Comparison of ENCODE assay signal across 13 cellular contexts in the genomic region with DNA sequence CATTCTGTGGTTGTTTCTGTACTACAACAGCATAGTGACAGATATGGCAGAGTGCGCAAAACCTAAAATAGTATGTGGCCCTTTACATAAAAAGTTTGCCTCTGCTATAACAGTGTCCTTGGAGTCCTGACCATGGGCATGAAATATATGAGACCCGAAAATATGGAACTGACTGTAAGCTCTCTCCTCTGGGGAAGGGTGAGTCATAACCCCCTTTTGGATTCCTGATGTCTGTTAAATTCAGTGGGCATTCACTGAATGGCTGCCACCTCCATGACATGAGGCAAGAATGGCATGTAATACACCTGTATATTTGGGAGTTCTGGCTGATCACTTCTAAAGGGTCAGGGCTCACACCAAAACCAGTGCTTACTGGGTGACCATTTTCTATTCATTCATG. TPM values are rescaled to one million over a fixed set of nuclear protein-coding genes. Genes with fewer than 3 reads are reported as not detected.
DNase-seq lines count a peak whose midpoint lies in the region; ATAC-seq, FAIRE-seq and TF ChIP-seq lines count a peak whose summit lies in the region.
"Had no signal": no experiment of that assay in that cellular context is flagged by ENCODE, and none has a peak within 500 bp of the region (broad histone marks: within the 10 kb centered on the region; RNA-seq: fewer than 3 reads in every experiment).

No MANE protein-coding gene starts in this region.

- no peaks in the 10 kb centered on the region; the same call in 1 of the 2 replicates for H3F3A ChIP-seq in GM23338 (replicated peaks; ENCODE audit: low read depth)

- H3K9me3 Mint-ChIP-seq in GM23338: no peaks in the 10 kb centered on the region
- H3K9me3 Mint-ChIP-seq in mesothelial cell of epicardium: no peaks in the 10 kb centered on the region

- peaks cover 82% of the 10 kb centered on the region for H3K79me2 ChIP-seq in GM23338 (replicated peaks; ENCODE audit: insufficient read depth)

- H2BK15ac ChIP-seq in neuronal stem cell (ENCODE audit: low read length): no peak overlapping the region

- H3K36me3 Mint-ChIP-seq in GM23338 (ENCODE audit: low read depth) (no peaks in the 10 kb centered on the region), mesothelial cell of epicardium (no peaks in the 10 kb centered on the region)

- H3K27ac Mint-ChIP-seq in GM23338 (0 out of 2 replicates have a peak overlapping the region, but pooled peaks have one; percentile 36), mesothelial cell of epicardium (no peak overlapping the region)

- no peak for ATAC-seq in A549
- no peak for ATAC-seq in GM23338

- 41% methylated on average over 2 of the region's 2 CpGs for WGBS in A549 (ENCODE audit: missing lambda C conversion rate)
- no CpG with 5 or more reads among the region's 2 CpGs for WGBS in neuronal stem cell (ENCODE audit: extremely low coverage in 2 of 2, insufficient read length in 2 of 2, insufficient replicate concordance in 1 of 2), 2 donors

- no peaks in the 10 kb centered on the region for H3K9me3 ChIP-seq in A549
- no peaks in the 10 kb centered on the region for H3K9me3 ChIP-seq in adipocyte (ENCODE audit: control insufficient read depth, low read length)
- H3K9me3 ChIP-seq in neutrophil: no peaks in the 10 kb centered on the region
- no peaks in the 10 kb centered on the region for H3K9me3 ChIP-seq in neuronal stem cell (replicated peaks in 1 of 2; ENCODE audit: control insufficient read depth in 2 of 2, insufficient read depth in 1 of 2, low read depth in 1 of 2, low read length in 2 of 2)

- H4K20me1 ChIP-seq in GM23338 (replicated peaks; ENCODE audit: insufficient read depth): peaks cover 10% of the 10 kb centered on the region; the same call in 1 of the 2 replicates

- H3K4me3 Mint-ChIP-seq in GM23338: no peak overlapping the region
- no peak overlapping the region for H3K4me3 Mint-ChIP-seq in mesothelial cell of epicardium

- no peaks in the 10 kb centered on the region for H3K27me3 Mint-ChIP-seq in GM23338 (ENCODE audit: insufficient read depth, low read depth, poor library complexity)
- H3K27me3 Mint-ChIP-seq in mesothelial cell of epicardium (ENCODE audit: low read depth): no peaks in the 10 kb centered on the region

- H3K23ac ChIP-seq in neuronal stem cell (ENCODE audit: low read depth, low read length, poor library complexity): no peak overlapping the region

- CTCF ChIA-PET in A549 (lab: Yijun Ruan, JAX): interaction anchor here (0.6 to 5.8 kb wide), 5 partner anchors 12 to 112 kb away, joined by 3 to 32 read pairs (median 7); no protein-coding TSS in a partner anchor

- no peak overlapping the region for H3K14ac ChIP-seq in neuronal stem cell (ENCODE audit: low read length)

- TF ChIP-seq CTCF in A549 (IDR thresholded peaks at IDR 0.05): no peak
- no peak for TF ChIP-seq CTCF in GM23338 (conservative IDR thresholded peaks at IDR 0.05; ENCODE audit: low read depth in 2 of 2)
- TF ChIP-seq CTCF in neutrophil (IDR thresholded peaks at IDR 0.05): no peak
- TF ChIP-seq CTCF in mesothelial cell of epicardium (IDR thresholded peaks at IDR 0.05; ENCODE audit: unreplicated experiment): no peak

- H4K8ac ChIP-seq in neuronal stem cell (ENCODE audit: low read depth, low read length): no peak overlapping the region

- no peak overlapping the region for H3K9ac ChIP-seq in adipocyte (ENCODE audit: low read length)
- H3K9ac ChIP-seq in neuronal stem cell (ENCODE audit: low read depth, low read length, poor library complexity): no peak overlapping the region

- H2AK5ac ChIP-seq in neuronal stem cell (ENCODE audit: low read depth, low read length): no peak overlapping the region

- H3K4ac ChIP-seq in neuronal stem cell (ENCODE audit: low read length): no peak overlapping the region

- H3K4me1 Mint-ChIP-seq in GM23338 (peaks cover 67% of the 10 kb centered on the region), mesothelial cell of epicardium (peaks cover 38% of the 10 kb centered on the region)

- H3K27ac ChIP-seq in A549: no peak overlapping the region
- H3K27ac ChIP-seq in GM23338 (ENCODE audit: low read depth): no peak overlapping the region
- H3K27ac ChIP-seq in neutrophil: peak overlapping the region; percentile 85
- no peak overlapping the region for H3K27ac ChIP-seq in neuronal stem cell (replicated peaks; ENCODE audit: low read length)

- no peaks in the 10 kb centered on the region for H3K79me1 ChIP-seq in neuronal stem cell (ENCODE audit: low read depth, low read length)

- POLR2A ChIA-PET in A549 (lab: Yijun Ruan, JAX): no interaction called here

- TF ChIP-seq EP300 in A549 (IDR thresholded peaks at IDR 0.05): no peak

- DNase-seq in A549 (ENCODE audit: low read depth in 1 of 2, low spot score in 1 of 2): no peak
- no peak for DNase-seq in GM23338 (ENCODE audit: low spot score)
- DNase-seq in adipocyte (ENCODE audit: low read depth): no peak
- no peak for DNase-seq in mesothelial cell of epicardium (ENCODE audit: low spot score in 2 of 2, unreplicated experiment in 2 of 2)
- no peak for DNase-seq in neuronal stem cell (ENCODE audit: low spot score)
- DNase-seq in NCI-H1105 (lab: John Stamatoyannopoulos, UW): no peak
- no peak for DNase-seq in AML-193 (lab: John Stamatoyannopoulos, UW)
- DNase-seq: NCI-H1048 had no signal

- H2AFZ ChIP-seq in GM23338 (no peak overlapping the region), neuronal stem cell (ENCODE audit: low read length) (no peak overlapping the region)

- no peak overlapping the region for H4K91ac ChIP-seq in neuronal stem cell (ENCODE audit: low read depth, low read length, poor library complexity)

- no peak overlapping the region for H2BK120ac ChIP-seq in neuronal stem cell (ENCODE audit: low read depth, low read length)

- H3K36me3 ChIP-seq in GM23338 (ENCODE audit: insufficient read depth): no peaks in the 10 kb centered on the region
- H3K36me3 ChIP-seq in adipocyte (ENCODE audit: control insufficient read depth, insufficient read depth, low read length, severe bottlenecking): no peaks in the 10 kb centered on the region
- H3K36me3 ChIP-seq in neutrophil: no peaks in the 10 kb centered on the region
- H3K36me3 ChIP-seq in neuronal stem cell (replicated peaks in 1 of 2; ENCODE audit: control insufficient read depth in 2 of 2, insufficient read depth in 2 of 2, low read length in 2 of 2): no peaks in the 10 kb centered on the region

- no peak for TF ChIP-seq POLR2A in A549 (IDR thresholded peaks at IDR 0.05; ENCODE audit: low read length)

- FAIRE-seq in A549 (lab: Jason Lieb, UNC): no peak

- H3K18ac ChIP-seq in neuronal stem cell (ENCODE audit: low read length): no peak overlapping the region

- no peaks in the 10 kb centered on the region for H3K27me3 ChIP-seq in GM23338 (ENCODE audit: insufficient read depth)
- no peaks in the 10 kb centered on the region for H3K27me3 ChIP-seq in adipocyte (replicated peaks; ENCODE audit: control insufficient read depth, insufficient read depth, low read length)
- no peaks in the 10 kb centered on the region for H3K27me3 ChIP-seq in neutrophil
- no peaks in the 10 kb centered on the region for H3K27me3 ChIP-seq in neuronal stem cell (ENCODE audit: control insufficient read depth in 3 of 3, insufficient read depth in 3 of 3, low read depth in 1 of 3, low read length in 3 of 3)

- H3K9me2 ChIP-seq in GM23338 (ENCODE audit: insufficient read depth): peaks cover 4% of the 10 kb centered on the region; the same call in 1 of the 2 replicates

- H3K4me1 ChIP-seq in A549 (peaks cover 53% of the 10 kb centered on the region), GM23338 (ENCODE audit: insufficient read depth) (peaks cover 71% of the 10 kb centered on the region), adipocyte (ENCODE audit: control insufficient read depth, insufficient read depth, low read length) (peaks cover 88% of the 10 kb centered on the region), neutrophil (ENCODE audit: control insufficient read depth in 1 of 2, insufficient read depth in 1 of 2, low read depth in 1 of 2, low read length in 1 of 2) (peaks cover 92 to 99% of the 10 kb centered on the region in 2 experiments), neuronal stem cell (ENCODE audit: control insufficient read depth in 2 of 2, insufficient read depth in 1 of 2, low read depth in 1 of 2, low read length in 2 of 2) (peaks cover 13 to 17% of the 10 kb centered on the region in 2 donors)

- H2BK12ac ChIP-seq in neuronal stem cell (ENCODE audit: low read length): no peak overlapping the region

- H3K4me2 ChIP-seq in A549: no peak overlapping the region
- no peak overlapping the region for H3K4me2 ChIP-seq in GM23338
- H3K4me2 ChIP-seq in neuronal stem cell (ENCODE audit: insufficient read depth, low read length, poor library complexity, severe bottlenecking): no peak overlapping the region

- H3K4me3 ChIP-seq in A549 (no peak overlapping the region), GM23338 (no peak overlapping the region), adipocyte (ENCODE audit: low read length) (peak overlapping the region; percentile 44), neutrophil (ENCODE audit: low read depth in 1 of 2, low read length in 1 of 2) (no peak overlapping the region), neuronal stem cell (ENCODE audit: low read length in 2 of 2) (no peak overlapping the region)

- TF ChIP-seq RAD21 in A549 (conservative IDR thresholded peaks at IDR 0.05 in 1 of 2, IDR thresholded peaks at IDR 0.05 in 1 of 2): no peak

- H2BK5ac ChIP-seq in neuronal stem cell (ENCODE audit: low read length): no peak overlapping the region

RNA-seq across cellular contexts. Expression of a gene that starts 6.1 kb away (rescaled TPM):
- polyA plus RNA-seq in A549 (2011; rRNA removed) (13.9 and 14.9 TPM in 2 replicates), A549 (2017; fragmentation: RNase III; extraction: RNeasy Plus Mini Kit Qiagen cat#74134 plus additional on column Dnase treatment) (11.4 to 13.6 TPM (median 12.6 TPM) in 3 replicates), GM23338 (2016; fragmentation: Nextera tagmentation; extraction: Ambion mirVana) (3.6 and 5.2 TPM in 2 replicates)
- 9.4 and 11.8 TPM in 2 replicates for polyA plus RNA-seq in A549 (2012; cell fraction: cytosol; rRNA removed)
- polyA plus RNA-seq in A549 (2012; cell fraction: nucleus; rRNA removed): 34.3 and 50.0 TPM in 2 replicates
- polyA minus RNA-seq in A549 (2011; rRNA and poly(A)+ RNA removed): 18.8 and 19.0 TPM in 2 replicates
- 17.0 and 17.8 TPM in 2 replicates for total RNA-seq in GM23338 (2014; rRNA removed; shearing (Covaris generic))
- total RNA-seq in mesothelial cell of epicardium: 33.8 to 39.8 TPM (median 38.5 TPM) in 3 replicates
- 8.2 TPM for polyA plus RNA-seq in neuronal stem cell (2013, experiment 1 of 2)
- 8.4 TPM for polyA plus RNA-seq in neuronal stem cell (2013, experiment 2 of 2)

RNA-seq across cellular contexts. Expression of a gene that starts 21.0 kb away (rescaled TPM):
- polyA plus RNA-seq in A549 (2011; rRNA removed) (not detected in 2 replicates), A549 (2017; fragmentation: RNase III; extraction: RNeasy Plus Mini Kit Qiagen cat#74134 plus additional on column Dnase treatment) (not detected in 3 replicates), GM23338 (2016; fragmentation: Nextera tagmentation; extraction: Ambion mirVana) (0.31 and 0.33 TPM in 2 replicates)
- polyA plus RNA-seq in A549 (2012; cell fraction: cytosol; rRNA removed): not detected in 2 replicates
- polyA plus RNA-seq in A549 (2012; cell fraction: nucleus; rRNA removed): not detected in 2 replicates
- polyA minus RNA-seq in A549 (2011; rRNA and poly(A)+ RNA removed): not detected in 2 replicates
- total RNA-seq in GM23338 (2014; rRNA removed; shearing (Covaris generic)): not detected in 2 replicates
- total RNA-seq in mesothelial cell of epicardium: not detected in 3 replicates
- not detected for polyA plus RNA-seq in neuronal stem cell (2013, experiment 1 of 2)
- polyA plus RNA-seq in neuronal stem cell (2013, experiment 2 of 2): not detected
- total RNA-seq: fibroblast of lung, mononuclear cell, NCI-H460, RPMI7951 had no signal

RNA-seq across cellular contexts. Expression of a gene that starts 59.9 kb away (rescaled TPM):
- 16.4 and 21.2 TPM in 2 replicates for polyA plus RNA-seq in A549 (2011; rRNA removed)
- polyA plus RNA-seq in A549 (2012; cell fraction: cytosol; rRNA removed): 15.8 and 17.4 TPM in 2 replicates
- polyA plus RNA-seq in A549 (2012; cell fraction: nucleus; rRNA removed): 6.4 and 7.8 TPM in 2 replicates
- 21.6 to 26.7 TPM (median 25.3 TPM) in 3 replicates for polyA plus RNA-seq in A549 (2017; fragmentation: RNase III; extraction: RNeasy Plus Mini Kit Qiagen cat#74134 plus additional on column Dnase treatment)
- polyA minus RNA-seq in A549 (2011; rRNA and poly(A)+ RNA removed): 21.1 and 26.6 TPM in 2 replicates
- total RNA-seq in GM23338 (2014; rRNA removed; shearing (Covaris generic)): 62.6 and 64.4 TPM in 2 replicates
- 56.6 and 59.5 TPM in 2 replicates for polyA plus RNA-seq in GM23338 (2016; fragmentation: Nextera tagmentation; extraction: Ambion mirVana)
- 25.5 to 27.6 TPM (median 26.2 TPM) in 3 replicates for total RNA-seq in mesothelial cell of epicardium
- 47.7 TPM for polyA plus RNA-seq in neuronal stem cell (2013, experiment 1 of 2)
- polyA plus RNA-seq in neuronal stem cell (2013, experiment 2 of 2): 46.0 TPM
